ENCODE assay signal across 1 cellular context in genomic region chr2:221530653-221531037, GRCh38.
TF ChIP-seq lines count a peak whose summit lies in the region.

No MANE protein-coding gene starts in this region.

TF ChIP-seq in HEK293, 187 proteins besides CTCF, POLR2A, EP300 and RAD21 (continued from another document):
- TF ChIP-seq ZNF518A (tag by site-specific recombination; conservative IDR thresholded peaks at IDR 0.05; ENCODE audit: low read depth) (no peak), EGR2 (tag by site-specific recombination; IDR thresholded peaks at IDR 0.05; ENCODE audit: low read depth) (peak; percentile 23; the same call in 1 of the 2 replicates), ZIC2 (tag by site-specific recombination; IDR thresholded peaks at IDR 0.05) (peak; percentile 42; the same call in 1 of the 2 replicates), ZNF513 (tag by site-specific recombination; IDR thresholded peaks at IDR 0.05) (no peak), ZNF626 (tag by site-specific recombination; IDR thresholded peaks at IDR 0.05) (no peak), SETDB1 (IDR thresholded peaks at IDR 0.05; ENCODE audit: insufficient read length, low read length) (no peak), HOXA7 (CRISPR knock-in tag; IDR thresholded peaks at IDR 0.05; ENCODE audit: borderline replicate concordance) (no peak), ZNF571 (tag by site-specific recombination; IDR thresholded peaks at IDR 0.05) (no peak), TSHZ1 (tag by site-specific recombination; IDR thresholded peaks at IDR 0.05; ENCODE audit: borderline replicate concordance) (no peak), ZFHX2 (tag by site-specific recombination; conservative IDR thresholded peaks at IDR 0.05) (peak; percentile 49)
